29 cellular contexts compared by ENCODE assay signal in genomic region chr3:172771672-172772071, GRCh38.
"Had no signal": no experiment of that assay in that cellular context is flagged by ENCODE, and none has a peak within 500 bp of the region (broad histone marks: within the 10 kb centered on the region; RNA-seq: fewer than 3 reads in every experiment).

No MANE protein-coding gene starts in this region.

- FAIRE-seq: RCC 7860 had no signal

- H3K4me1 ChIP-seq: colonic mucosa, SJSA1 had no signal

- H3K4me1 Mint-ChIP-seq: WTC11 had no signal

- H3K27me3 ChIP-seq: brain microvascular endothelial cell, cardiac muscle cell, colonic mucosa, MG63, SJSA1 had no signal

- H3K27me3 Mint-ChIP-seq: activated naive CD4-positive, alpha-beta T cell treated with anti-CD3 and anti-CD28 coated beads, Interleukin-2, amount 10 ng/mL, durations not matched to agents 7 days and 5 days; activated naive CD8-positive, alpha-beta T cell treated with anti-CD3 and anti-CD28 coated beads for 36 hours had no signal

- DNase-seq: activated CD4-positive, alpha-beta T cell treated with anti-CD3 and anti-CD28 coated beads, Interleukin-2, amount 50 U/mL, for 1 hour; activated CD4-positive, CD25-positive, alpha-beta regulatory T cell treated with anti-CD3 and anti-CD28 coated beads, Interleukin-2, amount 50 U/mL, for 72 hours; activated gamma-delta T cell treated with Interleukin-2 at 50 U/mL for 16 hours; activated naive CD4-positive, alpha-beta T cell treated with anti-CD3 and anti-CD28 coated beads, Interleukin-2, amount 10 ng/mL, durations not matched to agents 7 days and 5 days; activated naive CD8-positive, alpha-beta T cell treated with anti-CD3 and anti-CD28 coated beads for 36 hours; activated T-cell treated with anti-CD3 and anti-CD28 coated beads for 4 hours; brain microvascular endothelial cell; cerebellar nuclear complex; colonic mucosa; MG63; MV-4-11; NCI-H1092 treated with DMSO at 0.1 percent for 48 hours; NCI-H1417 treated with DMSO at 0.1 percent for 48 hours; NCI-H1694; NCI-H2029; NCI-H2107; NCI-H2171 treated with DMSO at 0.1 percent for 48 hours; NCI-H345; NCI-H510A; NCI-H69; PC-3; SHP77; SW 1271; T-helper 9 cell had no signal

- H3K4me3 Mint-ChIP-seq: activated naive CD4-positive, alpha-beta T cell treated with anti-CD3 and anti-CD28 coated beads, Interleukin-2, amount 10 ng/mL, durations not matched to agents 7 days and 5 days; activated naive CD8-positive, alpha-beta T cell treated with anti-CD3 and anti-CD28 coated beads for 36 hours; WTC11 had no signal

- ATAC-seq: PC-3, SK-N-SH treated with all-trans-retinoic acid at 6 μM for 48 hours, WTC11 had no signal

- H3K9me3 ChIP-seq: colonic mucosa, MG63, SJSA1 had no signal

- H3K9me3 Mint-ChIP-seq: activated naive CD4-positive, alpha-beta T cell treated with anti-CD3 and anti-CD28 coated beads, Interleukin-2, amount 10 ng/mL, durations not matched to agents 7 days and 5 days; activated naive CD8-positive, alpha-beta T cell treated with anti-CD3 and anti-CD28 coated beads for 36 hours had no signal

- H3K27ac ChIP-seq: brain microvascular endothelial cell, cardiac muscle cell, colonic mucosa, SJSA1 had no signal

- H3K36me3 ChIP-seq: colonic mucosa had no signal

- H3K4me3 ChIP-seq: cardiac muscle cell, colonic mucosa, MG63, SJSA1 had no signal

- H3K27ac Mint-ChIP-seq: activated naive CD4-positive, alpha-beta T cell treated with anti-CD3 and anti-CD28 coated beads, Interleukin-2, amount 10 ng/mL, durations not matched to agents 7 days and 5 days; activated naive CD8-positive, alpha-beta T cell treated with anti-CD3 and anti-CD28 coated beads for 36 hours; WTC11 had no signal
